29 cellular contexts compared by ENCODE assay signal in the genomic region with DNA sequence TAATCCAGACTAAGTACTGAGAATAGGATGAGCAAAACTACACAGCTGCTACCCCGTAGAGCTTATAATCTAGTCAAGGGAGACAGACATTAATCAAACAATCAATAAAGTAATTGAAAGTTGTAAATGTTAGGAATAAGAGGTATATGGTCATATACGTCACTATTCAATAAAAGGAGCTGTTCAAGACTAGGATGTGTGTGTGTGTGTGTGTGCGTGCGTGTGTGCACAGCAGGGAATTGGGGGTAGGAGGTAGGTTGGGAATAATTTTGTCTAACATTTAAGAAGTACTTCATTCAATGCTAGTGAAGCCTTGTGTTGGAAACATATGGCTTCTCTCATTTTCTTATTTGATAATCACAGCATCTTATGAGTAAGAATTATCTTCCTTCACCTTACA. TPM values are rescaled to one million over a fixed set of nuclear protein-coding genes. Genes with fewer than 3 reads are reported as not detected.
A peak's percentile ranks its signal among the peaks of the same experiment; 100 is the strongest.
DNase-seq lines count a peak whose midpoint lies in the region; ATAC-seq and TF ChIP-seq lines count a peak whose summit lies in the region.
"Had no signal": no experiment of that assay in that cellular context is flagged by ENCODE, and none has a peak within 500 bp of the region (broad histone marks: within the 10 kb centered on the region; RNA-seq: fewer than 3 reads in every experiment).

No MANE protein-coding gene starts in this region.

- peaks cover 35 to 49% (median 36%) of the 10 kb centered on the region in 3 donors for H3K4me1 Mint-ChIP-seq in naive B cell
- peaks cover 10 to 49% (median 26%) of the 10 kb centered on the region in 4 donors for H3K4me1 Mint-ChIP-seq in naive thymus-derived CD8-positive, alpha-beta T cell

- H3K4me3 ChIP-seq in left ventricle myocardium inferior = peak overlapping the region; percentile 1
- H3K4me3 ChIP-seq in right cardiac atrium (ENCODE audit: low read length) = no peak overlapping the region
- H3K4me3 ChIP-seq: esophagus muscularis mucosa, heart left ventricle, lower lobe of right lung had no signal

- no peak overlapping the region for H3K27ac ChIP-seq in left ventricle myocardium inferior (replicated peaks)
- no peak overlapping the region for H3K27ac ChIP-seq in right cardiac atrium (ENCODE audit: low read length)
- H3K27ac ChIP-seq: brain microvascular endothelial cell, esophagus muscularis mucosa, heart left ventricle, lower lobe of right lung had no signal

- 91% methylated on average over 4 of the region's 4 CpGs for WGBS in right cardiac atrium

- no peaks in the 10 kb centered on the region for H3K27me3 Mint-ChIP-seq in naive B cell
- H3K27me3 Mint-ChIP-seq in naive thymus-derived CD8-positive, alpha-beta T cell = no peaks in the 10 kb centered on the region
- H3K27me3 Mint-ChIP-seq: activated CD4-positive, alpha-beta memory T cell treated with anti-CD3 and anti-CD28 coated beads, Interleukin-2, amount 10 ng/mL, durations not matched to agents 7 days and 5 days; activated T-helper 17 cell treated with anti-CD3 and anti-CD28 coated beads, Interleukin-2, amount 50 U/mL, for 72 hours had no signal

- POLR2A ChIA-PET in naive thymus-derived CD8-positive, alpha-beta T cell (lab: Charles Lee) = interaction anchor here (1.4 kb wide), 1 partner anchor 14 kb away, joined by 3 read pairs; no protein-coding TSS in a partner anchor

- H3K9me3 Mint-ChIP-seq in naive B cell = peaks cover 0 to 4% (median 0%) of the 10 kb centered on the region in 7 donors
- H3K9me3 Mint-ChIP-seq in naive thymus-derived CD8-positive, alpha-beta T cell = peaks cover 0 to 4% (median 0%) of the 10 kb centered on the region in 9 donors
- H3K9me3 Mint-ChIP-seq: activated T-helper 17 cell treated with anti-CD3 and anti-CD28 coated beads, Interleukin-2, amount 50 U/mL, for 72 hours; CD8-positive, alpha-beta T cell; natural killer cell had no signal

- H3K4me1 ChIP-seq in left ventricle myocardium inferior (peaks cover 88% of the 10 kb centered on the region), right cardiac atrium (ENCODE audit: control insufficient read depth, insufficient read depth, low read length) (peaks cover 9% of the 10 kb centered on the region)

- TF ChIP-seq CTCF in left ventricle myocardium inferior (IDR thresholded peaks at IDR 0.05; ENCODE audit: borderline replicate concordance) = no peak

- H3K27ac Mint-ChIP-seq in naive B cell = peak overlapping the region in 4 of 6 donors; percentile 40 to 75 (median 60)
- H3K27ac Mint-ChIP-seq in naive thymus-derived CD8-positive, alpha-beta T cell = no peak overlapping the region
- H3K27ac Mint-ChIP-seq: activated CD4-positive, alpha-beta memory T cell treated with anti-CD3 and anti-CD28 coated beads, Interleukin-2, amount 10 ng/mL, durations not matched to agents 7 days and 5 days; activated T-helper 17 cell treated with anti-CD3 and anti-CD28 coated beads, Interleukin-2, amount 50 U/mL, for 72 hours; CD8-positive, alpha-beta T cell; stimulated activated effector memory CD8-positive, alpha-beta T cell treated with anti-CD3 and anti-CD28 coated beads, Interleukin-12 subunit alpha, Interleukin-12 subunit beta, amount 100 ng/mL, for 72 hours had no signal

- no peaks in the 10 kb centered on the region for H3K36me3 ChIP-seq in left ventricle myocardium inferior
- H3K36me3 ChIP-seq: brain microvascular endothelial cell, esophagus muscularis mucosa, heart left ventricle, lower lobe of right lung had no signal

- H3K9me3 ChIP-seq in left ventricle myocardium inferior (replicated peaks) (no peaks in the 10 kb centered on the region), right cardiac atrium (ENCODE audit: control insufficient read depth, low read length) (no peaks in the 10 kb centered on the region)
- H3K9me3 ChIP-seq: esophagus muscularis mucosa, heart left ventricle, lower lobe of right lung had no signal

- H3K4me3 Mint-ChIP-seq in naive B cell = peak overlapping the region in 6 of 8 donors; percentile 43 to 81 (median 74)
- H3K4me3 Mint-ChIP-seq in naive thymus-derived CD8-positive, alpha-beta T cell = no peak overlapping the region
- H3K4me3 Mint-ChIP-seq: activated CD4-positive, alpha-beta memory T cell treated with anti-CD3 and anti-CD28 coated beads, Interleukin-2, amount 10 ng/mL, durations not matched to agents 7 days and 5 days; activated T-helper 17 cell treated with anti-CD3 and anti-CD28 coated beads, Interleukin-2, amount 50 U/mL, for 72 hours; CD8-positive, alpha-beta T cell; natural killer cell; stimulated activated effector memory CD8-positive, alpha-beta T cell treated with anti-CD3 and anti-CD28 coated beads, Interleukin-12 subunit alpha, Interleukin-12 subunit beta, amount 100 ng/mL, for 72 hours had no signal

- H3K27me3 ChIP-seq in left ventricle myocardium inferior (ENCODE audit: low read depth) (no peaks in the 10 kb centered on the region), right cardiac atrium (ENCODE audit: control insufficient read depth, insufficient read depth) (no peaks in the 10 kb centered on the region)
- H3K27me3 ChIP-seq: brain microvascular endothelial cell, esophagus muscularis mucosa, heart left ventricle had no signal

- no peak for ATAC-seq in right cardiac atrium
- ATAC-seq in naive B cell (ENCODE audit: low read depth in 2 of 2) = no peak
- no peak for ATAC-seq in HG03045 (IDR thresholded peaks at IDR 0.05; ENCODE audit: unreplicated experiment)
- no peak for ATAC-seq in naive thymus-derived CD8-positive, alpha-beta T cell
- ATAC-seq in Right ventricle myocardium superior (ENCODE audit: poor library complexity) = no peak
- ATAC-seq: activated T-helper 17 cell treated with anti-CD3 and anti-CD28 coated beads, Interleukin-2, amount 50 U/mL, for 72 hours; CD8-positive, alpha-beta T cell; lower lobe of right lung; natural killer cell; Panc1; stimulated activated effector memory CD8-positive, alpha-beta T cell treated with anti-CD3 and anti-CD28 coated beads, Interleukin-12 subunit alpha, Interleukin-12 subunit beta, amount 100 ng/mL, for 72 hours had no signal

- intact Hi-C loops in left ventricle myocardium inferior (cut with micrococcal nuclease) (no loop called here), right cardiac atrium (cut with DNase I) (loop anchor here in 1 of 4 donors (10.0 kb wide), 1 partner anchor 48 kb away; no protein-coding TSS in a partner anchor), Right ventricle myocardium superior (cut with DNase I) (no loop called here)

- no peak for DNase-seq in left ventricle myocardium inferior
- no peak for DNase-seq in right cardiac atrium
- peak; percentile 85 for DNase-seq in NCI-H82 (lab: John Stamatoyannopoulos, UW)
- DNase-seq in naive B cell = no peak
- no peak for DNase-seq in naive thymus-derived CD8-positive, alpha-beta T cell
- no peak for DNase-seq in Right ventricle myocardium superior
- DNase-seq: activated CD4-positive, alpha-beta memory T cell treated with anti-CD3 and anti-CD28 coated beads, Interleukin-2, amount 10 ng/mL, durations not matched to agents 7 days and 5 days; activated CD8-positive, alpha-beta memory T cell treated with anti-CD3 and anti-CD28 coated beads, Interleukin-2, amount 50 U/mL, for 48 hours; activated naive CD4-positive, alpha-beta T cell treated with anti-CD3 and anti-CD28 coated beads, Interleukin-2, amount 50 U/mL, for 16 hours; AML-193; amygdala; brain microvascular endothelial cell; CD8-positive, alpha-beta T cell; DMS53; heart left ventricle; kidney; lower lobe of right lung; natural killer cell; NCI-H1092; NCI-H187; NCI-H446 treated with DMSO at 0.1 percent for 48 hours; NK-92 treated with Interleukin-12 subunit alpha and Interleukin-12 subunit beta, amount 100 ng/mL, for 24 hours; SHP77 had no signal

- H3K36me3 Mint-ChIP-seq in naive B cell = peaks cover 7% of the 10 kb centered on the region in 2 donors
- H3K36me3 Mint-ChIP-seq in naive thymus-derived CD8-positive, alpha-beta T cell = peaks cover 0 to 7% (median 5%) of the 10 kb centered on the region in 3 donors
- H3K36me3 Mint-ChIP-seq: CD8-positive, alpha-beta T cell; IgD-negative memory B cell; natural killer cell had no signal

RNA-seq across cellular contexts. Expression of gene SESN1, which starts 41.8 kb away (rescaled TPM):
- total RNA-seq in left ventricle myocardium inferior = 44.1 TPM
- 10 to 100 TPM; 26.5 to 60.5 (median 41.2) TPM for total RNA-seq in right cardiac atrium
- polyA plus RNA-seq in right cardiac atrium = 40.8 TPM
- 100 to 1,000 TPM in 2 of 6 donors, 10 to 100 TPM in 4; 28.4 to 148 (median 55.7) TPM for polyA plus RNA-seq in naive B cell (ENCODE audit: low read depth in 6 of 6)
- 10 to 100 TPM; 35.0 to 38.3 TPM for total RNA-seq in naive thymus-derived CD8-positive, alpha-beta T cell
- 10 to 100 TPM in 2 of 3 donors, 1 to 10 TPM in 1; 10.0 to 21.4 (median 19.4) TPM for polyA plus RNA-seq in naive thymus-derived CD8-positive, alpha-beta T cell
- total RNA-seq in Right ventricle myocardium superior = 64.1 TPM

RNA-seq across cellular contexts. Expression of gene CEP57L1, which starts 42.5 kb away (rescaled TPM):
- total RNA-seq in left ventricle myocardium inferior (6.2 TPM), right cardiac atrium (10 to 100 TPM in 1 of 4 donors, 1 to 10 TPM in 3; 7.1 to 10.4 (median 9.1) TPM), Right ventricle myocardium superior (6.3 TPM)
- polyA plus RNA-seq in right cardiac atrium (8.2 TPM), naive B cell (ENCODE audit: low read depth in 6 of 6) (10 to 100 TPM in 2 of 6 donors, 1 to 10 TPM in 4; 6.7 to 14.3 (median 9.5) TPM)
- total RNA-seq in naive thymus-derived CD8-positive, alpha-beta T cell = 1 to 10 TPM; 7.0 to 8.3 TPM
- 1 to 10 TPM; 5.4 to 9.5 (median 6.2) TPM for polyA plus RNA-seq in naive thymus-derived CD8-positive, alpha-beta T cell

Comparison
In these comparisons a context has a peak if more than half of its experiments do, and no peak if none do; other contexts are left out.
1. H3K27ac Mint-ChIP-seq: peak in naive B cell (4 of 6); none in naive thymus-derived CD8-positive, alpha-beta T cell (0 of 10).
2. H3K4me3 Mint-ChIP-seq: peak in naive B cell (6 of 8); none in naive thymus-derived CD8-positive, alpha-beta T cell (0 of 10).